8 cellular contexts compared by ENCODE assay signal in genomic region chr3:186617038-186617934, GRCh38. TPM values are rescaled to one million over a fixed set of nuclear protein-coding genes. Genes with fewer than 3 reads are reported as not detected.
DNase-seq lines count a peak whose midpoint lies in the region; ATAC-seq and TF ChIP-seq lines count a peak whose summit lies in the region.

No MANE protein-coding gene starts in this region.

- peaks cover 22% of the 10 kb centered on the region for H3K4me1 Mint-ChIP-seq in activated CD8-positive, alpha-beta T cell treated with anti-CD3 and anti-CD28 coated beads for 36 hours (ENCODE audit: low read depth)
- H3K4me1 Mint-ChIP-seq in memory B cell = peaks cover 11% of the 10 kb centered on the region

- CTCF ChIA-PET in activated CD8-positive, alpha-beta T cell treated with anti-CD3 and anti-CD28 coated beads for 36 hours (lab: Charles Lee) = interaction anchor here (0.6 to 6.3 kb wide), 69 partner anchors 8 to 957 kb away, joined by 3 to 185 read pairs (median 4); partner anchors contain the start of genes DNAJB11, EIF4A2, FETUB and RPL39L

- intact Hi-C loops in activated CD8-positive, alpha-beta T cell treated with anti-CD3 and anti-CD28 coated beads for 36 hours (cut with micrococcal nuclease) = loop anchor here (5.0 kb wide), 1 partner anchor 205 kb away; no protein-coding TSS in a partner anchor

- H3K27me3 ChIP-seq in HL-60 (ENCODE audit: insufficient read depth, poor library complexity, severe bottlenecking) = peaks cover 3% of the 10 kb centered on the region

- DNase-seq in COLO668 (lab: John Stamatoyannopoulos, UW; ENCODE audit: unreplicated experiment) (peak; percentile 64), GM20000 (ENCODE audit: low spot score) (peak; percentile 84), HL-60 (ENCODE audit: low read depth in 1 of 2, low spot score in 1 of 2) (peak; percentile 62 to 85), NCI-H82 treated with DMSO at 0.1 percent for 48 hours (lab: John Stamatoyannopoulos, UW; ENCODE audit: unreplicated experiment) (peak; percentile 25), memory B cell (ENCODE audit: low spot score in 2 of 2) (peak; percentile 73 to 75)
- peak; percentile 93 for DNase-seq in activated CD8-positive, alpha-beta T cell treated with anti-CD3 and anti-CD28 coated beads for 36 hours
- DNase-seq in effector CD4-positive, alpha-beta T cell = peak; percentile 76
- DNase-seq in stimulated activated CD8-positive, alpha-beta memory T cell treated with anti-CD3 and anti-CD28 coated beads, Interleukin-15, amount 100 ng/mL, for 24 hours (ENCODE audit: low read depth) = peak; percentile 70

- peaks cover 32% of the 10 kb centered on the region for H3K27me3 Mint-ChIP-seq in activated CD8-positive, alpha-beta T cell treated with anti-CD3 and anti-CD28 coated beads for 36 hours
- H3K27me3 Mint-ChIP-seq in memory B cell = peaks cover 14% of the 10 kb centered on the region

- POLR2A ChIA-PET in activated CD8-positive, alpha-beta T cell treated with anti-CD3 and anti-CD28 coated beads for 36 hours (lab: Charles Lee) = interaction anchor here (0.6 to 7.2 kb wide), 11 partner anchors 12 to 206 kb away, joined by 3 to 65 read pairs (median 3); partner anchors contain the start of genes DNAJB11 and EIF4A2

- H3K27ac ChIP-seq in HL-60 (replicated peaks) = no peak overlapping the region

- H3K36me3 Mint-ChIP-seq in activated CD8-positive, alpha-beta T cell treated with anti-CD3 and anti-CD28 coated beads for 36 hours (ENCODE audit: low read depth) = no peaks in the 10 kb centered on the region
- no peaks in the 10 kb centered on the region for H3K36me3 Mint-ChIP-seq in memory B cell

- H3K4me3 Mint-ChIP-seq in activated CD8-positive, alpha-beta T cell treated with anti-CD3 and anti-CD28 coated beads for 36 hours = peak overlapping the region; percentile 63
- peak overlapping the region; percentile 66 for H3K4me3 Mint-ChIP-seq in memory B cell

- peak overlapping the region; percentile 68 for H3K27ac Mint-ChIP-seq in activated CD8-positive, alpha-beta T cell treated with anti-CD3 and anti-CD28 coated beads for 36 hours
- peak overlapping the region; percentile 78 for H3K27ac Mint-ChIP-seq in memory B cell

- TF ChIP-seq CTCF in GM20000 (IDR thresholded peaks at IDR 0.05; ENCODE audit: extremely low read depth, missing control alignments) (peak; percentile 86), HL-60 (IDR thresholded peaks at IDR 0.05; ENCODE audit: insufficient read depth, low read length) (peak; percentile 70)
- peak; percentile 81 for TF ChIP-seq CTCF in activated CD8-positive, alpha-beta T cell treated with anti-CD3 and anti-CD28 coated beads for 36 hours (IDR thresholded peaks at IDR 0.05)

- no peak overlapping the region for H3K4me3 ChIP-seq in HL-60 (replicated peaks; ENCODE audit: insufficient read depth, low read length)

- H3K9me3 Mint-ChIP-seq in activated CD8-positive, alpha-beta T cell treated with anti-CD3 and anti-CD28 coated beads for 36 hours = no peaks in the 10 kb centered on the region
- no peaks in the 10 kb centered on the region for H3K9me3 Mint-ChIP-seq in memory B cell

- ATAC-seq in activated CD8-positive, alpha-beta T cell treated with anti-CD3 and anti-CD28 coated beads for 36 hours = peak; percentile 99
- ATAC-seq in memory B cell (ENCODE audit: low read depth) = peak; percentile 91

RNA-seq across cellular contexts. Expression of gene AHSG, which starts 4.4 kb away (rescaled TPM):
- total RNA-seq in activated CD8-positive, alpha-beta T cell treated with anti-CD3 and anti-CD28 coated beads for 36 hours = not detected

RNA-seq across cellular contexts. Expression of gene FETUB, which starts 22.9 kb away (rescaled TPM):
- not detected for total RNA-seq in activated CD8-positive, alpha-beta T cell treated with anti-CD3 and anti-CD28 coated beads for 36 hours

RNA-seq across cellular contexts. Expression of gene DNAJB11, which starts 46.8 kb away (rescaled TPM):
- total RNA-seq in activated CD8-positive, alpha-beta T cell treated with anti-CD3 and anti-CD28 coated beads for 36 hours = 10 to 100 TPM; 30.0 to 31.5 TPM

RNA-seq across cellular contexts. Expression of gene HRG, which starts 48.5 kb away (rescaled TPM):
- not detected for total RNA-seq in activated CD8-positive, alpha-beta T cell treated with anti-CD3 and anti-CD28 coated beads for 36 hours

RNA-seq across cellular contexts. Expression of gene TBCCD1, which starts 50.1 kb away (rescaled TPM):
- total RNA-seq in activated CD8-positive, alpha-beta T cell treated with anti-CD3 and anti-CD28 coated beads for 36 hours = 10 to 100 TPM in 1 of 2 experiments, 1 to 10 TPM in 1; 9.8 to 10.8 TPM

Comparison
In these comparisons a context has a peak if more than half of its experiments do, and no peak if none do; other contexts are left out.
1. DNase-seq: peak in every context shown above with its lines; median percentile 93 in activated CD8-positive, alpha-beta T cell treated with anti-CD3 and anti-CD28 coated beads for 36 hours; 84 in GM20000; 76 in effector CD4-positive, alpha-beta T cell; 74 in memory B cell; 74 in HL-60; 70 in stimulated activated CD8-positive, alpha-beta memory T cell treated with anti-CD3 and anti-CD28 coated beads, Interleukin-15, amount 100 ng/mL, for 24 hours; 64 in COLO668; 25 in NCI-H82 treated with DMSO at 0.1 percent for 48 hours.